In the genomic region with DNA sequence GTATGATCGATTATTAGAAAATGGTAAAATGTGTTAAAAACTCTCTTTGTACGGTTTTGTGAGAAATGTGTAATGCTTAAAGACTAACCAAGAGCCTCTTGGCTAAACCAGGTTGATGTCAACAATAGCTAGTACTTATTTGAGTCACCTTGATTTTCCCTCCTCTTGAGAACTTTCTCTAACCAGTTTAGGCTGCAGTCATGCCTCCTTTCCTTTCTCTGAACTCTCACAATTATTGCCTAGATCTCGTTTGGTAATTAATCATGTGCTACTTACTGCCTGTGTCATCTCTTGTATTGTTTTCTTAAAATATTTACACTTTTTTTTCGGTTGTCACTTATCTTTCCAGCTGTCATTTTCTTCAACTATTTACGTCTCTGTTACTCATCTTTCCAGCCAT, we compare ENCODE assay signal across 8 cellular contexts.
DNase-seq lines count a peak whose midpoint lies in the region; ATAC-seq, FAIRE-seq and TF ChIP-seq lines count a peak whose summit lies in the region.

No MANE protein-coding gene starts in this region.

- DNase-seq in HAP-1 (ENCODE audit: low spot score in 2 of 2) (no peak), RWPE2 (ENCODE audit: low spot score) (no peak), AG08396 (ENCODE audit: low spot score) (no peak), hypothalamus (lab: John Stamatoyannopoulos, UW) (no peak)
- DNase-seq in stimulated activated CD4-positive, alpha-beta T cell treated with anti-CD3 and anti-CD28 coated beads, Interleukin-2, amount 100 ng/mL, for 48 hours: no peak
- DNase-seq in activated CD4-positive, CD25-positive, alpha-beta regulatory T cell treated with anti-CD3 and anti-CD28 coated beads, Interleukin-2, amount 50 U/mL, for 72 hours: no peak

- ATAC-seq in GM18499 (IDR thresholded peaks at IDR 0.05; ENCODE audit: insufficient read depth, unreplicated experiment) (peak; percentile 40), RWPE2 (ENCODE audit: low read depth) (no peak)

- H3K27ac ChIP-seq in RWPE2 (ENCODE audit: poor library complexity, severe bottlenecking): peak overlapping the region; percentile 78

- TF ChIP-seq CTCF in RWPE2 (IDR thresholded peaks at IDR 0.05; ENCODE audit: poor library complexity, severe bottlenecking): no peak

- H3K4me1 ChIP-seq in HAP-1 (peaks cover 6% of the 10 kb centered on the region), RWPE2 (ENCODE audit: insufficient read depth, poor library complexity, severe bottlenecking) (peaks cover 19% of the 10 kb centered on the region)

- H3K36me3 ChIP-seq in HAP-1 (replicated peaks) (no peaks in the 10 kb centered on the region), RWPE2 (ENCODE audit: low read depth) (no peaks in the 10 kb centered on the region)

- H3K4me3 ChIP-seq in HAP-1 (peak overlapping the region; percentile 70), RWPE2 (ENCODE audit: severe bottlenecking) (peak overlapping the region; percentile 84)

- peak; percentile 9 for FAIRE-seq in islet of Langerhans (lab: Jason Lieb, UNC)

- in situ Hi-C loops in HAP-1 (cut with MboI; ENCODE audit: low sequenced_read_pairs): no loop called here

- no peaks in the 10 kb centered on the region for H3K9me3 ChIP-seq in HAP-1
- H3K9me3 ChIP-seq in RWPE2 (ENCODE audit: severe bottlenecking): no peaks in the 10 kb centered on the region

- peaks cover 4% of the 10 kb centered on the region for H3K27me3 ChIP-seq in HAP-1 (ENCODE audit: low read depth)
- H3K27me3 ChIP-seq in RWPE2 (ENCODE audit: insufficient read depth, poor library complexity, severe bottlenecking): no peaks in the 10 kb centered on the region
